ENCODE assay signal across 31 cellular contexts in the genomic region with DNA sequence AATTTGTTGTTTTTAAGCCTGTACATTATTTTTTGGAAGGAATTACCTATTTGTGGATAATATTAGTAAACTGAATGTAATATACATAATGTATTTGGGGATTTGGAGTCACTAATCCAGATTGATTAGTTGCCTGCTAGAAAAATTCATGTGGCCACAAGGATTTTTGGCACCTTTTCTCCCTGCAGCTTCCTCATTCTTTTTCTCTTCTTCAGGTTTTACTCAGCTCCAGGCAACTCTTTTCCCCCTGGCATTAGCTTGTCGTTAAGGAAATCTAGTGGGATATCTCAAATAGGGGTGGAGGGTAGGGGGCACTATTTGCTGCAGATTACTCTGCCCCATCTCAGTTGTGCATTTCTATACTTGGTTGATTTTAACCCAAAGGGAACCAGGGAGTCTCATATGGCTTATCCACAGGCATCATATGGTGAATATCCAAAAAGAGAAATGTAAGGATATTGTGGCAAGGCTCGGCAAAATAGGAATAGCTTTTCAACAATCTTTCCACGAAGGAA.
A peak's percentile ranks its signal among the peaks of the same experiment; 100 is the strongest.
DNase-seq lines count a peak whose midpoint lies in the region; ATAC-seq, FAIRE-seq and TF ChIP-seq lines count a peak whose summit lies in the region.
"Had no signal": no experiment of that assay in that cellular context is flagged by ENCODE, and none has a peak within 500 bp of the region (broad histone marks: within the 10 kb centered on the region; RNA-seq: fewer than 3 reads in every experiment).

No MANE protein-coding gene starts in this region.

- H3K27me3 ChIP-seq in OCI-LY1 (ENCODE audit: insufficient read depth, low read length) (no peaks in the 10 kb centered on the region), bronchial epithelial cell (ENCODE audit: control insufficient read depth, insufficient read depth, low read length) (no peaks in the 10 kb centered on the region), psoas muscle (ENCODE audit: insufficient read depth in 3 of 3, low read length in 2 of 3) (no peaks in the 10 kb centered on the region)
- H3K27me3 ChIP-seq: neutrophil, testis had no signal

- no peaks in the 10 kb centered on the region for H3F3A ChIP-seq in OCI-LY1 (ENCODE audit: insufficient read depth, low read length)

- H3K9ac ChIP-seq in OCI-LY1 (ENCODE audit: low read length) = no peak overlapping the region

- ATAC-seq in activated CD8-positive, alpha-beta T cell treated with anti-CD3 and anti-CD28 coated beads, Interleukin-2, amount 10 ng/mL, durations not matched to agents 7 days and 5 days = no peak
- no peak for ATAC-seq in psoas muscle
- ATAC-seq: left cardiac atrium had no signal

- no peaks in the 10 kb centered on the region for H3K36me3 Mint-ChIP-seq in activated CD8-positive, alpha-beta T cell treated with anti-CD3 and anti-CD28 coated beads, Interleukin-2, amount 10 ng/mL, durations not matched to agents 7 days and 5 days (ENCODE audit: low read depth)
- H3K36me3 Mint-ChIP-seq: CD4-positive, alpha-beta memory T cell had no signal

- H3K27ac Mint-ChIP-seq in activated CD8-positive, alpha-beta T cell treated with anti-CD3 and anti-CD28 coated beads, Interleukin-2, amount 10 ng/mL, durations not matched to agents 7 days and 5 days = no peak overlapping the region
- H3K27ac Mint-ChIP-seq: CD4-positive, alpha-beta memory T cell had no signal

- H3K4me3 ChIP-seq in OCI-LY1 (ENCODE audit: low read depth, low read length, poor library complexity, severe bottlenecking) (no peak overlapping the region), bronchial epithelial cell (ENCODE audit: low read depth, low read length) (no peak overlapping the region), psoas muscle (no peak overlapping the region)
- H3K4me3 ChIP-seq: HAP-1, testis had no signal

- no peaks in the 10 kb centered on the region for H3K27me3 Mint-ChIP-seq in activated CD8-positive, alpha-beta T cell treated with anti-CD3 and anti-CD28 coated beads, Interleukin-2, amount 10 ng/mL, durations not matched to agents 7 days and 5 days (ENCODE audit: low read depth)
- H3K27me3 Mint-ChIP-seq: CD4-positive, alpha-beta memory T cell had no signal

- H3K9me2 ChIP-seq in OCI-LY1 (ENCODE audit: low read depth, low read length) = no peaks in the 10 kb centered on the region

- H2AFZ ChIP-seq in OCI-LY1 (ENCODE audit: low read length) = no peak overlapping the region

- H3K9me3 Mint-ChIP-seq in activated CD8-positive, alpha-beta T cell treated with anti-CD3 and anti-CD28 coated beads, Interleukin-2, amount 10 ng/mL, durations not matched to agents 7 days and 5 days (ENCODE audit: insufficient read depth) = no peaks in the 10 kb centered on the region

- 72 to 84% (median 74%) methylated on average over 3 of the region's 3 CpGs for WGBS in psoas muscle, 3 donors

- no peaks in the 10 kb centered on the region for H3K4me1 Mint-ChIP-seq in activated CD8-positive, alpha-beta T cell treated with anti-CD3 and anti-CD28 coated beads, Interleukin-2, amount 10 ng/mL, durations not matched to agents 7 days and 5 days (ENCODE audit: low read depth)
- H3K4me1 Mint-ChIP-seq: CD4-positive, alpha-beta memory T cell had no signal

- intact Hi-C loops in psoas muscle (cut with DNase I) = no loop called here

- H3K4me3 Mint-ChIP-seq in activated CD8-positive, alpha-beta T cell treated with anti-CD3 and anti-CD28 coated beads, Interleukin-2, amount 10 ng/mL, durations not matched to agents 7 days and 5 days = no peak overlapping the region
- H3K4me3 Mint-ChIP-seq: CD4-positive, alpha-beta memory T cell had no signal

- no peak for FAIRE-seq in bronchial epithelial cell (lab: Jason Lieb, UNC)
- FAIRE-seq: endometrium, urothelium cell line had no signal

- CTCF ChIA-PET in activated CD8-positive, alpha-beta T cell treated with anti-CD3 and anti-CD28 coated beads, Interleukin-2, amount 10 ng/mL, durations not matched to agents 7 days and 5 days (lab: Charles Lee) = no interaction called here

- no peak overlapping the region for H3K4me2 ChIP-seq in OCI-LY1 (ENCODE audit: low read length)

- peak; percentile 47 for DNase-seq in bronchial epithelial cell (ENCODE audit: low read depth)
- DNase-seq in iPS-NIHi7 (ENCODE audit: extremely low spot score) = peak; percentile 13
- no peak for DNase-seq in C1 segment of cervical spinal cord (lab: John Stamatoyannopoulos, UW)
- DNase-seq in activated CD8-positive, alpha-beta T cell treated with anti-CD3 and anti-CD28 coated beads, Interleukin-2, amount 10 ng/mL, durations not matched to agents 7 days and 5 days = no peak
- DNase-seq in GF-D8 (lab: John Stamatoyannopoulos, UW) = no peak
- no peak for DNase-seq in psoas muscle
- DNase-seq: activated CD4-positive, alpha-beta T cell treated with anti-CD3 and anti-CD28 coated beads, Interleukin-2, amount 50 U/mL, for 48 hours; activated CD8-positive, alpha-beta memory T cell treated with anti-CD3 and anti-CD28 coated beads, Interleukin-2, amount 50 U/mL, for 4 hours; activated naive CD4-positive, alpha-beta T cell treated with anti-CD3 and anti-CD28 coated beads, Interleukin-2, amount 50 U/mL, for 16 hours; AML-193; amygdala; CD4-positive, alpha-beta memory T cell; cortex of kidney; DMS 273 treated with DMSO at 0.1 percent for 48 hours; EL; head of caudate nucleus; KG1; left cardiac atrium; MM.1S; NCI-H1436 treated with DMSO at 0.1 percent for 48 hours; NCI-H2107; NCI-H748 treated with DMSO at 0.1 percent for 48 hours; RPMI8226; stimulated activated naive CD4-positive, alpha-beta T cell treated with Interleukin-2 at 50 U/mL for 16 hours; T-helper 1 cell; testis had no signal

- POLR2A ChIA-PET in activated CD8-positive, alpha-beta T cell treated with anti-CD3 and anti-CD28 coated beads, Interleukin-2, amount 10 ng/mL, durations not matched to agents 7 days and 5 days (lab: Charles Lee) = no interaction called here

- H3K4me1 ChIP-seq in OCI-LY1 (ENCODE audit: insufficient read depth, low read length, severe bottlenecking) = peaks cover 9% of the 10 kb centered on the region
- peaks cover 27% of the 10 kb centered on the region for H3K4me1 ChIP-seq in psoas muscle

- H4K20me1 ChIP-seq in OCI-LY1 (ENCODE audit: insufficient read depth, low read length) = no peaks in the 10 kb centered on the region

- H3K27ac ChIP-seq in OCI-LY1 (ENCODE audit: low read depth, low read length, poor library complexity, severe bottlenecking) (no peak overlapping the region), psoas muscle (no peak overlapping the region)
- H3K27ac ChIP-seq: neutrophil, testis had no signal

- H3K36me3 ChIP-seq in OCI-LY1 (ENCODE audit: insufficient read depth, low read length) (no peaks in the 10 kb centered on the region; the same call in 1 of the 2 replicates), bronchial epithelial cell (ENCODE audit: control insufficient read depth, insufficient read depth, low read length) (no peaks in the 10 kb centered on the region), psoas muscle (ENCODE audit: insufficient read depth in 1 of 2, low read depth in 1 of 2) (no peaks in the 10 kb centered on the region)
- H3K36me3 ChIP-seq: HAP-1, neutrophil had no signal

- TF ChIP-seq CTCF in OCI-LY1 (IDR thresholded peaks at IDR 0.05; ENCODE audit: low read length) (peak; percentile 5; the same call in 1 of the 2 replicates), bronchial epithelial cell (IDR thresholded peaks at IDR 0.05; ENCODE audit: insufficient read depth, low read length, severe bottlenecking) (no peak), psoas muscle (IDR thresholded peaks at IDR 0.05) (no peak)

- H3K9me3 ChIP-seq in OCI-LY1 (ENCODE audit: low read length) (no peaks in the 10 kb centered on the region), psoas muscle (no peaks in the 10 kb centered on the region)
- H3K9me3 ChIP-seq: HAP-1, neutrophil, testis had no signal

- H3K79me2 ChIP-seq in OCI-LY1 (ENCODE audit: insufficient read depth, low read length) = no peaks in the 10 kb centered on the region

Comparison
In these comparisons a context has a peak if more than half of its experiments do, and no peak if none do; other contexts are left out.
1. DNase-seq: peak in bronchial epithelial cell (single experiment) and iPS-NIHi7 (single experiment); none in C1 segment of cervical spinal cord (0 of 14), activated CD8-positive, alpha-beta T cell treated with anti-CD3 and anti-CD28 coated beads, Interleukin-2, amount 10 ng/mL, durations not matched to agents 7 days and 5 days (single experiment), GF-D8 (single experiment) and psoas muscle (0 of 2).